ENCODE assay signal across 8 cellular contexts in the genomic region with DNA sequence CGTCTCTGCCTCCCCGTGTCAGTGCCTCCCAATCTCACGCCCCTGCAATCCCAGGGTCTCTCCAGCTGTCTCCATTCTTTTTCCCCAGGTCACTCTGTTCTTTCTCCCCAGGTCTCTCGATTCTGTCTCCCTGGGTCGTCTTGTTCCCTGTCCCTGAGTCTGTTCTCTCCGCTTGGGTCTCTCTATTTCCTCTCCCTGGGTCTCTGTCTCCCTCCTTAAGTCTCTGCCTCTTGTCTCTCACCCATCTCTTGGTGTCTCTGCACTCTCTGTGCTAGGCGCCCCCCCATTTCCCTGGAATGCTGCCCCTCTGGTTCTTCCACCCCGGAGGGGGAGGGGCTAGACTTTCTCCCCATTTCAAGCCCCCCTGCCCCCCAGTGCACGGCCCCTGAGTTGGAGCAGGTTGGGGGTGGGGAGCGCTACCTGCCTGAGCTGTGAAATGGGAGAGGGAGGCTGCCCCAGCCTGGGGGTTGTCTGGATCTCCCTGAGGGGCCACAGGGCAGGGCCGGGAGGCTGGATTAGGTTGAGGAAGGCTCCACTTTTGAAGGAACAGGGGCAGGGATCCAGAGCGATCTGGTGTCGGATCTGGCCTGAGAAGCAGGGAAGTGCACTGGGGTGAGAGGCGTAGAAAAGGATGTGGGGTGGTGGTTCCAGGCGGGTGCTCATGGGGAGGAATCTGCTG. TPM values are rescaled to one million over a fixed set of nuclear protein-coding genes. Genes with fewer than 3 reads are reported as not detected.
A peak's percentile ranks its signal among the peaks of the same experiment; 100 is the strongest.
DNase-seq lines count a peak whose midpoint lies in the region; ATAC-seq, FAIRE-seq and TF ChIP-seq lines count a peak whose summit lies in the region.

No MANE protein-coding gene starts in this region.

- H3K4me3 ChIP-seq in keratinocyte (ENCODE audit: control insufficient read depth in 2 of 3, extremely low read depth in 1 of 3, insufficient read depth in 2 of 3, low read depth in 1 of 3, low read length in 3 of 3) (peak overlapping the region; percentile 81 to 88 (median 87)), suprapubic skin (peak overlapping the region; percentile 87)

- TF ChIP-seq POLR2A in suprapubic skin (IDR thresholded peaks at IDR 0.05) = no peak

- no peaks in the 10 kb centered on the region for H3K9me3 ChIP-seq in keratinocyte (ENCODE audit: control insufficient read depth, low read depth, low read length)
- H3K9me3 ChIP-seq in suprapubic skin = no peaks in the 10 kb centered on the region

- FAIRE-seq in keratinocyte (lab: Jason Lieb, UNC) = peak; percentile 74

- DNase-seq in NCI-H82 (lab: John Stamatoyannopoulos, UW) = peak; percentile 66
- DNase-seq in NCI-H82 treated with DMSO at 0.1 percent for 48 hours (lab: John Stamatoyannopoulos, UW; ENCODE audit: unreplicated experiment) = no peak
- DNase-seq in activated naive CD8-positive, alpha-beta T cell treated with anti-CD3 and anti-CD28 coated beads for 36 hours = no peak
- no peak for DNase-seq in keratinocyte (ENCODE audit: low read depth, low spot score)
- no peak for DNase-seq in suprapubic skin (ENCODE audit: low spot score in 2 of 2)
- DNase-seq in central memory CD4-positive, alpha-beta T cell = no peak

- peak overlapping the region; percentile 85 for H3K9ac ChIP-seq in keratinocyte (ENCODE audit: control insufficient read depth, extremely low read depth, insufficient read depth, low read length)

- H3K36me3 ChIP-seq in keratinocyte (ENCODE audit: control insufficient read depth in 2 of 2, extremely low read depth in 1 of 2, insufficient read depth in 2 of 2, low read length in 2 of 2) = peaks cover 3 to 9% of the 10 kb centered on the region in 2 experiments
- H3K36me3 ChIP-seq in suprapubic skin = no peaks in the 10 kb centered on the region

- no peaks in the 10 kb centered on the region for H3K27me3 ChIP-seq in keratinocyte (ENCODE audit: control insufficient read depth, extremely low read depth, insufficient read depth, low read length)
- no peaks in the 10 kb centered on the region for H3K27me3 ChIP-seq in suprapubic skin

- no peak overlapping the region for H2AFZ ChIP-seq in keratinocyte (ENCODE audit: control insufficient read depth, low read length)

- TF ChIP-seq EP300 in suprapubic skin (IDR thresholded peaks at IDR 0.05) = no peak

- H3K27ac ChIP-seq in keratinocyte (ENCODE audit: control insufficient read depth, insufficient read depth, low read length) (peak overlapping the region; percentile 69), suprapubic skin (peak overlapping the region; percentile 95)

- 7% methylated on average over 15 of the region's 15 CpGs for WGBS in suprapubic skin

- peak overlapping the region; percentile 92 for H3K4me2 ChIP-seq in keratinocyte (ENCODE audit: control insufficient read depth, extremely low read depth, insufficient read depth, low read depth, low read length)

- TF ChIP-seq CTCF in keratinocyte (optimal IDR thresholded peaks at IDR 0.05 in 1 of 3, IDR thresholded peaks at IDR 0.05 in 1 of 3, conservative IDR thresholded peaks at IDR 0.05 in 1 of 3; ENCODE audit: extremely low read depth in 1 of 3, insufficient read depth in 2 of 3, low read length in 3 of 3) (no peak), suprapubic skin (IDR thresholded peaks at IDR 0.05) (no peak)

- no peak for ATAC-seq in GM21381 (IDR thresholded peaks at IDR 0.05; ENCODE audit: unreplicated experiment)
- ATAC-seq in HG03342 (IDR thresholded peaks at IDR 0.05; ENCODE audit: unreplicated experiment) = no peak

- H3K79me2 ChIP-seq in keratinocyte (ENCODE audit: control insufficient read depth, insufficient read depth, low read length) = peaks cover 59% of the 10 kb centered on the region

- H3K4me1 Mint-ChIP-seq in activated naive CD8-positive, alpha-beta T cell treated with anti-CD3 and anti-CD28 coated beads for 36 hours = peaks cover 16% of the 10 kb centered on the region

- H3K4me1 ChIP-seq in keratinocyte (ENCODE audit: control insufficient read depth, extremely low read depth, insufficient read depth, low read length) (peaks cover 60% of the 10 kb centered on the region), suprapubic skin (peaks cover 66% of the 10 kb centered on the region)

- peaks cover 28% of the 10 kb centered on the region for H4K20me1 ChIP-seq in keratinocyte (ENCODE audit: control insufficient read depth, extremely low read depth, insufficient read depth, low read length)

- H3K9me3 Mint-ChIP-seq in activated naive CD8-positive, alpha-beta T cell treated with anti-CD3 and anti-CD28 coated beads for 36 hours = no peaks in the 10 kb centered on the region

- peaks cover 40% of the 10 kb centered on the region for H3K27me3 Mint-ChIP-seq in activated naive CD8-positive, alpha-beta T cell treated with anti-CD3 and anti-CD28 coated beads for 36 hours

- peak overlapping the region; percentile 82 for H3K4me3 Mint-ChIP-seq in activated naive CD8-positive, alpha-beta T cell treated with anti-CD3 and anti-CD28 coated beads for 36 hours

- dilution Hi-C loops in keratinocyte (cut with MboI; ENCODE audit: extremely low pct_ligation_motif_present, low sequenced_read_pairs) = no loop called here

- H3K9me1 ChIP-seq in keratinocyte (ENCODE audit: control insufficient read depth, extremely low read depth, insufficient read depth, low read length) = peaks cover 4% of the 10 kb centered on the region

- no peaks in the 10 kb centered on the region for H3K36me3 Mint-ChIP-seq in activated naive CD8-positive, alpha-beta T cell treated with anti-CD3 and anti-CD28 coated beads for 36 hours

- H3K27ac Mint-ChIP-seq in activated naive CD8-positive, alpha-beta T cell treated with anti-CD3 and anti-CD28 coated beads for 36 hours = no peak overlapping the region

RNA-seq across cellular contexts. Expression of a gene that starts 1.4 kb away (rescaled TPM):
- total RNA-seq in activated naive CD8-positive, alpha-beta T cell treated with anti-CD3 and anti-CD28 coated beads for 36 hours = 1 to 10 TPM; 3.1 to 3.6 TPM
- polyA plus RNA-seq in keratinocyte = 161 to 204 TPM (median 198 TPM) in 3 replicates
- 47.7 TPM for polyA plus RNA-seq in keratinocyte (2011; ENCODE audit: low read depth)
- 67.3 and 89.8 TPM in 2 replicates for polyA plus RNA-seq in keratinocyte (2011; cell fraction: cytosol; rRNA removed)
- polyA plus RNA-seq in keratinocyte (2011; cell fraction: nucleus; rRNA removed) = 456 and 469 TPM in 2 replicates
- 140 and 276 TPM in 2 replicates for polyA plus RNA-seq in keratinocyte (2012; ENCODE audit: low replicate concordance)
- polyA minus RNA-seq in keratinocyte = 497 to 995 TPM (median 539 TPM) in 3 replicates
- polyA minus RNA-seq in keratinocyte (2011; cell fraction: cytosol; rRNA and poly(A)+ RNA removed) = 232 TPM
- 824 and 949 TPM in 2 replicates for polyA minus RNA-seq in keratinocyte (2011; cell fraction: nucleus; rRNA and poly(A)+ RNA removed)
- total RNA-seq in suprapubic skin = 100 to 1,000 TPM; 209 to 373 (median 289) TPM

Comparison
In these comparisons a context has a peak if more than half of its experiments do, and no peak if none do; other contexts are left out.
1. RNA of a gene that starts 1.4 kb away (total RNA-seq): 209 to 373 TPM in suprapubic skin; 3.1 to 3.6 TPM in activated naive CD8-positive, alpha-beta T cell treated with anti-CD3 and anti-CD28 coated beads for 36 hours; every median in the first group is over 10 times any median in the second.